In the genomic region with DNA sequence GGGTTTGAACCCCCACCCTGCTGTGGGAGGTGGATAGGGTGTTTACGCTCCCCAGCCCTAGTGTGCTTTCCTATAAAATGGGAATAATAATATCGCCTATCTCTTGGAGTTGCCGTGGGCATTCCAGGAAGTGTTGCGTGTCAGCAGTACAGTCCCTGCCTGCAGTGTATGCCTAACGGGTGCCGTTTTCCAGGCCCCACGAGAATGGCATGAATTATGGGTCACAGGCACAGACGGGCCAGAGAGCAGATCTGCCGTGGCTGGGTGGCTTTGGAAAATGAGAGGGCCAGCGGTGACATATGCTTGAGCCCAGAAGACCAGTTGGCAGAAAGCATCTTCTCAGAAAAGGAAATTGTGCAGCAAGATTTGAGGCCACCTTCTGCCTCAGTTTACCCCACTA, we compare ENCODE assay signal across 2 cellular contexts.
A peak's percentile ranks its signal among the peaks of the same experiment; 100 is the strongest.
TF ChIP-seq lines count a peak whose summit lies in the region.

No MANE protein-coding gene starts in this region.

TF ChIP-seq in HEK293, 187 proteins besides CTCF, POLR2A, EP300 and RAD21:
- TF ChIP-seq, protein P1, sequence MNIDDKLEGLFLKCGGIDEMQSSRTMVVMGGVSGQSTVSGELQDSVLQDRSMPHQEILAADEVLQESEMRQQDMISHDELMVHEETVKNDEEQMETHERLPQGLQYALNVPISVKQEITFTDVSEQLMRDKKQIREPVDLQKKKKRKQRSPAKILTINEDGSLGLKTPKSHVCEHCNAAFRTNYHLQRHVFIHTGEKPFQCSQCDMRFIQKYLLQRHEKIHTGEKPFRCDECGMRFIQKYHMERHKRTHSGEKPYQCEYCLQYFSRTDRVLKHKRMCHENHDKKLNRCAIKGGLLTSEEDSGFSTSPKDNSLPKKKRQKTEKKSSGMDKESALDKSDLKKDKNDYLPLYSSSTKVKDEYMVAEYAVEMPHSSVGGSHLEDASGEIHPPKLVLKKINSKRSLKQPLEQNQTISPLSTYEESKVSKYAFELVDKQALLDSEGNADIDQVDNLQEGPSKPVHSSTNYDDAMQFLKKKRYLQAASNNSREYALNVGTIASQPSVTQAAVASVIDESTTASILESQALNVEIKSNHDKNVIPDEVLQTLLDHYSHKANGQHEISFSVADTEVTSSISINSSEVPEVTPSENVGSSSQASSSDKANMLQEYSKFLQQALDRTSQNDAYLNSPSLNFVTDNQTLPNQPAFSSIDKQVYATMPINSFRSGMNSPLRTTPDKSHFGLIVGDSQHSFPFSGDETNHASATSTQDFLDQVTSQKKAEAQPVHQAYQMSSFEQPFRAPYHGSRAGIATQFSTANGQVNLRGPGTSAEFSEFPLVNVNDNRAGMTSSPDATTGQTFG (tag by site-specific recombination; IDR thresholded peaks at IDR 0.05; ENCODE audit: borderline replicate concordance) = no peak
- TF ChIP-seq BCL6B (tag by site-specific recombination; IDR thresholded peaks at IDR 0.05) (no peak), ZNF324 (tag by site-specific recombination; IDR thresholded peaks at IDR 0.05) (no peak), ZNF354C (tag by site-specific recombination; IDR thresholded peaks at IDR 0.05; ENCODE audit: borderline replicate concordance, low read depth) (no peak), RBAK (tag by site-specific recombination; IDR thresholded peaks at IDR 0.05) (no peak), ZNF585B (tag by site-specific recombination; IDR thresholded peaks at IDR 0.05) (no peak), ZFHX2 (tag by site-specific recombination; conservative IDR thresholded peaks at IDR 0.05) (no peak), ZNF211 (tag by site-specific recombination; IDR thresholded peaks at IDR 0.05; ENCODE audit: low read depth) (no peak), SALL2 (tag by site-specific recombination; IDR thresholded peaks at IDR 0.05; ENCODE audit: borderline replicate concordance) (no peak), HOXA7 (CRISPR knock-in tag; IDR thresholded peaks at IDR 0.05; ENCODE audit: borderline replicate concordance) (no peak), GLI4 (tag by site-specific recombination; IDR thresholded peaks at IDR 0.05) (no peak)
- TF ChIP-seq, protein P2, sequence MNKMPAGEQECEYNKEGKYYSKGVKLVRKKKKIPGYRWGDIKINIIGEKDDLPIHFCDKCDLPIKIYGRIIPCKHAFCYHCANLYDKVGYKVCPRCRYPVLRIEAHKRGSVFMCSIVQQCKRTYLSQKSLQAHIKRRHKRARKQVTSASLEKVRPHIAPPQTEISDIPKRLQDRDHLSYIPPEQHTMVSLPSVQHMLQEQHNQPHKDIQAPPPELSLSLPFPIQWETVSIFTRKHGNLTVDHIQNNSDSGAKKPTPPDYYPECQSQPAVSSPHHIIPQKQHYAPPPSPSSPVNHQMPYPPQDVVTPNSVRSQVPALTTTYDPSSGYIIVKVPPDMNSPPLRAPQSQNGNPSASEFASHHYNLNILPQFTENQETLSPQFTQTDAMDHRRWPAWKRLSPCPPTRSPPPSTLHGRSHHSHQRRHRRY (tag by site-specific recombination; IDR thresholded peaks at IDR 0.05) = no peak
- TF ChIP-seq, protein P3, sequence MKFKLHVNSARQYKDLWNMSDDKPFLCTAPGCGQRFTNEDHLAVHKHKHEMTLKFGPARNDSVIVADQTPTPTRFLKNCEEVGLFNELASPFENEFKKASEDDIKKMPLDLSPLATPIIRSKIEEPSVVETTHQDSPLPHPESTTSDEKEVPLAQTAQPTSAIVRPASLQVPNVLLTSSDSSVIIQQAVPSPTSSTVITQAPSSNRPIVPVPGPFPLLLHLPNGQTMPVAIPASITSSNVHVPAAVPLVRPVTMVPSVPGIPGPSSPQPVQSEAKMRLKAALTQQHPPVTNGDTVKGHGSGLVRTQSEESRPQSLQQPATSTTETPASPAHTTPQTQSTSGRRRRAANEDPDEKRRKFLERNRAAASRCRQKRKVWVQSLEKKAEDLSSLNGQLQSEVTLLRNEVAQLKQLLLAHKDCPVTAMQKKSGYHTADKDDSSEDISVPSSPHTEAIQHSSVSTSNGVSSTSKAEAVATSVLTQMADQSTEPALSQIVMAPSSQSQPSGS (tag by site-specific recombination; IDR thresholded peaks at IDR 0.05; ENCODE audit: low read depth) = no peak

TF ChIP-seq in K562, 482 proteins besides CTCF, POLR2A, EP300 and RAD21 (continued from another document):
- TF ChIP-seq, protein P4, sequence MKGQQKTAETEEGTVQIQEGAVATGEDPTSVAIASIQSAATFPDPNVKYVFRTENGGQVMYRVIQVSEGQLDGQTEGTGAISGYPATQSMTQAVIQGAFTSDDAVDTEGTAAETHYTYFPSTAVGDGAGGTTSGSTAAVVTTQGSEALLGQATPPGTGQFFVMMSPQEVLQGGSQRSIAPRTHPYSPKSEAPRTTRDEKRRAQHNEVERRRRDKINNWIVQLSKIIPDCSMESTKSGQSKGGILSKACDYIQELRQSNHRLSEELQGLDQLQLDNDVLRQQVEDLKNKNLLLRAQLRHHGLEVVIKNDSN (CRISPR knock-in tag; IDR thresholded peaks at IDR 0.05) = 0 out of 2 replicates have a peak, but pooled peaks have one; percentile 1
- TF ChIP-seq NCOA2 (IDR thresholded peaks at IDR 0.05; ENCODE audit: partially characterized antibody in 2 of 2) (no peak), MAX (CRISPR knock-in tag; IDR thresholded peaks at IDR 0.05) (0 out of 2 replicates have a peak, but pooled peaks have one; percentile 24), ZNF707 (CRISPR knock-in tag; conservative IDR thresholded peaks at IDR 0.05) (no peak), GATAD2A (IDR thresholded peaks at IDR 0.05) (no peak)
- TF ChIP-seq, protein P5, sequence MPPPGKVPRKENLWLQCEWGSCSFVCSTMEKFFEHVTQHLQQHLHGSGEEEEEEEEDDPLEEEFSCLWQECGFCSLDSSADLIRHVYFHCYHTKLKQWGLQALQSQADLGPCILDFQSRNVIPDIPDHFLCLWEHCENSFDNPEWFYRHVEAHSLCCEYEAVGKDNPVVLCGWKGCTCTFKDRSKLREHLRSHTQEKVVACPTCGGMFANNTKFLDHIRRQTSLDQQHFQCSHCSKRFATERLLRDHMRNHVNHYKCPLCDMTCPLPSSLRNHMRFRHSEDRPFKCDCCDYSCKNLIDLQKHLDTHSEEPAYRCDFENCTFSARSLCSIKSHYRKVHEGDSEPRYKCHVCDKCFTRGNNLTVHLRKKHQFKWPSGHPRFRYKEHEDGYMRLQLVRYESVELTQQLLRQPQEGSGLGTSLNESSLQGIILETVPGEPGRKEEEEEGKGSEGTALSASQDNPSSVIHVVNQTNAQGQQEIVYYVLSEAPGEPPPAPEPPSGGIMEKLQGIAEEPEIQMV (tag; conservative IDR thresholded peaks at IDR 0.05; ENCODE audit: low read depth) = no peak
- TF ChIP-seq, protein P6, sequence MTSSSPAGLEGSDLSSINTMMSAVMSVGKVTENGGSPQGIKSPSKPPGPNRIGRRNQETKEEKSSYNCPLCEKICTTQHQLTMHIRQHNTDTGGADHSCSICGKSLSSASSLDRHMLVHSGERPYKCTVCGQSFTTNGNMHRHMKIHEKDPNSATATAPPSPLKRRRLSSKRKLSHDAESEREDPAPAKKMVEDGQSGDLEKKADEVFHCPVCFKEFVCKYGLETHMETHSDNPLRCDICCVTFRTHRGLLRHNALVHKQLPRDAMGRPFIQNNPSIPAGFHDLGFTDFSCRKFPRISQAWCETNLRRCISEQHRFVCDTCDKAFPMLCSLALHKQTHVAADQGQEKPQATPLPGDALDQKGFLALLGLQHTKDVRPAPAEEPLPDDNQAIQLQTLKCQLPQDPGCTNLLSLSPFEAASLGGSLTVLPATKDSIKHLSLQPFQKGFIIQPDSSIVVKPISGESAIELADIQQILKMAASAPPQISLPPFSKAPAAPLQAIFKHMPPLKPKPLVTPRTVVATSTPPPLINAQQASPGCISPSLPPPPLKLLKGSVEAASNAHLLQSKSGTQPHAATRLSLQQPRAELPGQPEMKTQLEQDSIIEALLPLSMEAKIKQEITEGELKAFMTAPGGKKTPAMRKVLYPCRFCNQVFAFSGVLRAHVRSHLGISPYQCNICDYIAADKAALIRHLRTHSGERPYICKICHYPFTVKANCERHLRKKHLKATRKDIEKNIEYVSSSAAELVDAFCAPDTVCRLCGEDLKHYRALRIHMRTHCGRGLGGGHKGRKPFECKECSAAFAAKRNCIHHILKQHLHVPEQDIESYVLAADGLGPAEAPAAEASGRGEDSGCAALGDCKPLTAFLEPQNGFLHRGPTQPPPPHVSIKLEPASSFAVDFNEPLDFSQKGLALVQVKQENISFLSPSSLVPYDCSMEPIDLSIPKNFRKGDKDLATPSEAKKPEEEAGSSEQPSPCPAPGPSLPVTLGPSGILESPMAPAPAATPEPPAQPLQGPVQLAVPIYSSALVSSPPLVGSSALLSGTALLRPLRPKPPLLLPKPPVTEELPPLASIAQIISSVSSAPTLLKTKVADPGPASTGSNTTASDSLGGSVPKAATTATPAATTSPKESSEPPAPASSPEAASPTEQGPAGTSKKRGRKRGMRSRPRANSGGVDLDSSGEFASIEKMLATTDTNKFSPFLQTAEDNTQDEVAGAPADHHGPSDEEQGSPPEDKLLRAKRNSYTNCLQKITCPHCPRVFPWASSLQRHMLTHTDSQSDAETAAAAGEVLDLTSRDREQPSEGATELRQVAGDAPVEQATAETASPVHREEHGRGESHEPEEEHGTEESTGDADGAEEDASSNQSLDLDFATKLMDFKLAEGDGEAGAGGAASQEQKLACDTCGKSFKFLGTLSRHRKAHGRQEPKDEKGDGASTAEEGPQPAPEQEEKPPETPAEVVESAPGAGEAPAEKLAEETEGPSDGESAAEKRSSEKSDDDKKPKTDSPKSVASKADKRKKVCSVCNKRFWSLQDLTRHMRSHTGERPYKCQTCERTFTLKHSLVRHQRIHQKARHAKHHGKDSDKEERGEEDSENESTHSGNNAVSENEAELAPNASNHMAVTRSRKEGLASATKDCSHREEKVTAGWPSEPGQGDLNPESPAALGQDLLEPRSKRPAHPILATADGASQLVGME (CRISPR knock-in tag; IDR thresholded peaks at IDR 0.05) = no peak
- TF ChIP-seq, protein P7, sequence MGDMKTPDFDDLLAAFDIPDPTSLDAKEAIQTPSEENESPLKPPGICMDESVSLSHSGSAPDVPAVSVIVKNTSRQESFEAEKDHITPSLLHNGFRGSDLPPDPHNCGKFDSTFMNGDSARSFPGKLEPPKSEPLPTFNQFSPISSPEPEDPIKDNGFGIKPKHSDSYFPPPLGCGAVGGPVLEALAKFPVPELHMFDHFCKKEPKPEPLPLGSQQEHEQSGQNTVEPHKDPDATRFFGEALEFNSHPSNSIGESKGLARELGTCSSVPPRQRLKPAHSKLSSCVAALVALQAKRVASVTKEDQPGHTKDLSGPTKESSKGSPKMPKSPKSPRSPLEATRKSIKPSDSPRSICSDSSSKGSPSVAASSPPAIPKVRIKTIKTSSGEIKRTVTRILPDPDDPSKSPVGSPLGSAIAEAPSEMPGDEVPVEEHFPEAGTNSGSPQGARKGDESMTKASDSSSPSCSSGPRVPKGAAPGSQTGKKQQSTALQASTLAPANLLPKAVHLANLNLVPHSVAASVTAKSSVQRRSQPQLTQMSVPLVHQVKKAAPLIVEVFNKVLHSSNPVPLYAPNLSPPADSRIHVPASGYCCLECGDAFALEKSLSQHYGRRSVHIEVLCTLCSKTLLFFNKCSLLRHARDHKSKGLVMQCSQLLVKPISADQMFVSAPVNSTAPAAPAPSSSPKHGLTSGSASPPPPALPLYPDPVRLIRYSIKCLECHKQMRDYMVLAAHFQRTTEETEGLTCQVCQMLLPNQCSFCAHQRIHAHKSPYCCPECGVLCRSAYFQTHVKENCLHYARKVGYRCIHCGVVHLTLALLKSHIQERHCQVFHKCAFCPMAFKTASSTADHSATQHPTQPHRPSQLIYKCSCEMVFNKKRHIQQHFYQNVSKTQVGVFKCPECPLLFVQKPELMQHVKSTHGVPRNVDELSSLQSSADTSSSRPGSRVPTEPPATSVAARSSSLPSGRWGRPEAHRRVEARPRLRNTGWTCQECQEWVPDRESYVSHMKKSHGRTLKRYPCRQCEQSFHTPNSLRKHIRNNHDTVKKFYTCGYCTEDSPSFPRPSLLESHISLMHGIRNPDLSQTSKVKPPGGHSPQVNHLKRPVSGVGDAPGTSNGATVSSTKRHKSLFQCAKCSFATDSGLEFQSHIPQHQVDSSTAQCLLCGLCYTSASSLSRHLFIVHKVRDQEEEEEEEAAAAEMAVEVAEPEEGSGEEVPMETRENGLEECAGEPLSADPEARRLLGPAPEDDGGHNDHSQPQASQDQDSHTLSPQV (IDR thresholded peaks at IDR 0.05) = no peak
